12 cellular contexts compared by ENCODE assay signal in the genomic region with DNA sequence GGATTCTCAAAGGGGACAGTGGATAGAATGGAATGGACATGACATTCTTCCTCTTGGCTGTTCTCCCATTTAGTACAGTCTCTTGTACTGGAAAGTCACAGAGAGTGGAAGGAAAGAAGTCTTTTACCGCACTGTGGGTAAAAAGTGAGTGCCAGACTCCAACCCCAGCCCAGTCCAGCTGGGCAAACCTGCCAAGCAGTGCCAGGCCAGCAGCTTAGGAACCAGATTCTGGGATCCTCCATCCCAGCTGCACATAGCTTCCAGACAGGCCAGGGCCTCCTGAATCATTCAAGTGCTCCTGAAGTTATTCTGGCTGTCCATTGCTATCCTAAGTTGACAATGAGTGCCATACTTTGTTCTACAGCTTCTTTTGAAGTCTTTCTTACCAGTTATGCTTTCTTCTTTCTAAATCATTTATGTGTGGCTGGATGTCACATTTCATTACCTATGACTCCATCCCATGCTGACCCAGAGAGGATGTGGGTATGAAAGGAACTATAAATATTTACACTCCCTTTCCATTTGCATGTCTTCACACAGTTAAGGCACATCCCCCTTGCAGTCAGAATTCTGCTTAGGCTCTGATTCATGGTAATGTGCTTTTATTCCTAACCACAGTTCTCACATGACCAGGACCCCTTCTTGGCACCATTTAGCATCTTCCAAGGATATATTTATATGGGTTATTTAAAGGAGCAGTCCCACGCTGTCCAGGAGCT.
DNase-seq lines count a peak whose midpoint lies in the region; ATAC-seq and TF ChIP-seq lines count a peak whose summit lies in the region.
"Had no signal": no experiment of that assay in that cellular context is flagged by ENCODE, and none has a peak within 500 bp of the region (broad histone marks: within the 10 kb centered on the region; RNA-seq: fewer than 3 reads in every experiment).

No MANE protein-coding gene starts in this region.

- no peak overlapping the region for H3K4me3 ChIP-seq in retinal pigment epithelial cell (ENCODE audit: low read length)
- H3K4me3 ChIP-seq: K562, ovary had no signal

- TF ChIP-seq CTCF in retinal pigment epithelial cell (conservative IDR thresholded peaks at IDR 0.05; ENCODE audit: low read depth, low read length), result no peak

- peak; percentile 98 for DNase-seq in GM04503 (ENCODE audit: low read depth)
- DNase-seq in NCI-H226, result peak; percentile 85
- peak; percentile 52 for DNase-seq in dedifferentiated amniotic fluid mesenchymal stem cell (ENCODE audit: extremely low spot score)
- DNase-seq in retinal pigment epithelial cell (ENCODE audit: low read depth), result peak; percentile 60
- DNase-seq in 8988T, result no peak
- DNase-seq in HPDE6-E6E7 (ENCODE audit: extremely low spot score), result no peak
- DNase-seq: effector memory CD8-positive, alpha-beta T cell; NCI-H446 treated with DMSO at 0.1 percent for 48 hours; ovary had no signal

- ATAC-seq in HG02678 (IDR thresholded peaks at IDR 0.05; ENCODE audit: unreplicated experiment), result no peak
- no peak for ATAC-seq in GM21529 (IDR thresholded peaks at IDR 0.05; ENCODE audit: unreplicated experiment)
- ATAC-seq: effector memory CD8-positive, alpha-beta T cell; K562 had no signal

Comparison
In these comparisons a context has a peak if more than half of its experiments do, and no peak if none do; other contexts are left out.
1. DNase-seq: peak in GM04503 (single experiment), NCI-H226 (single experiment), dedifferentiated amniotic fluid mesenchymal stem cell (single experiment) and retinal pigment epithelial cell (single experiment); none in 8988T (single experiment) and HPDE6-E6E7 (single experiment).